ENCODE assay signal across 21 cellular contexts in the genomic region with DNA sequence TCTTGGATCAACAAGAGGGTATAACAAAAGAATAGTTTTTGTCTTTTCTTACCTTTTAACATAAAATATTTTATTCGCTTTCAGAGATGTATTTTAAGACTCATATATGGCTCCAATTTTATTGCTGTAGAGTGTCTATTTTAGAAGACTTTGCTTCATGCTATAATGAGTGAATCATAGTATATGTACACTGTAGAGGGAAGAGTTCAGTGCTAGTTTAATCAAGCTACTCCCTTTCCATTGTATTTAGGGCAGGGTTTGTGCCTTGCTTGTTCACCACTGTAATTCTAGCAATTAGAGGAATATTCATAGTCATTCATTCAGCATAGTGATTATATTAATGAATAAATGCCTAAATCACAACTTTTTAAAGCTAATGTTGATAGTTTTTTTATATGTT.
DNase-seq lines count a peak whose midpoint lies in the region; ATAC-seq and TF ChIP-seq lines count a peak whose summit lies in the region.
"Had no signal": no experiment of that assay in that cellular context is flagged by ENCODE, and none has a peak within 500 bp of the region (broad histone marks: within the 10 kb centered on the region; RNA-seq: fewer than 3 reads in every experiment).

No MANE protein-coding gene starts in this region.

- ATAC-seq in T-helper 17 cell (no peak), esophagus mucosa (peak; percentile 38), mucosa of descending colon (peak; percentile 86), sciatic nerve (no peak), HG03457 (IDR thresholded peaks at IDR 0.05; ENCODE audit: unreplicated experiment) (no peak)

- H3K4me3 Mint-ChIP-seq in T-helper 17 cell: no peak overlapping the region
- H3K4me3 Mint-ChIP-seq: CD4-positive, alpha-beta T cell; HFFc6 had no signal

- H3K4me1 ChIP-seq in mucosa of descending colon (ENCODE audit: low read depth): no peaks in the 10 kb centered on the region
- H3K4me1 ChIP-seq: BLaER1 treated with 17β-estradiol and CSF1 and Interleukin-3, amounts not matched to agents 10 nM and 100 nM had no signal

- H3K27me3 Mint-ChIP-seq in T-helper 17 cell: no peaks in the 10 kb centered on the region
- H3K27me3 Mint-ChIP-seq: CD4-positive, alpha-beta T cell had no signal

- TF ChIP-seq CTCF in mucosa of descending colon (IDR thresholded peaks at IDR 0.05): no peak

- peak overlapping the region; percentile 41 for H3K27ac Mint-ChIP-seq in T-helper 17 cell
- H3K27ac Mint-ChIP-seq: CD4-positive, alpha-beta T cell; HFFc6 had no signal

- H3K4me1 Mint-ChIP-seq in T-helper 17 cell: peaks cover 10% of the 10 kb centered on the region

- H3K4me3 ChIP-seq in mucosa of descending colon: no peak overlapping the region
- H3K4me3 ChIP-seq: BLaER1 treated with 17β-estradiol and CSF1 and Interleukin-3, amounts not matched to agents 10 nM and 100 nM; HAP-1 had no signal

- peaks cover 16% of the 10 kb centered on the region for H3K36me3 Mint-ChIP-seq in T-helper 17 cell (ENCODE audit: low read depth)

- H3K9me3 ChIP-seq in T-helper 17 cell (ENCODE audit: control insufficient read depth, low read length, poor library complexity, severe bottlenecking) (no peaks in the 10 kb centered on the region), mucosa of descending colon (no peaks in the 10 kb centered on the region)
- H3K9me3 ChIP-seq: HAP-1 had no signal

- no peaks in the 10 kb centered on the region for H3K36me3 ChIP-seq in mucosa of descending colon (ENCODE audit: low read depth)

- DNase-seq in EH (ENCODE audit: low read depth) (peak; percentile 21), T-helper 17 cell (no peak), mucosa of descending colon (no peak), posterior vena cava (ENCODE audit: low spot score) (no peak), sciatic nerve (ENCODE audit: low spot score) (no peak), medulla oblongata (ENCODE audit: extremely low spot score) (no peak)
- DNase-seq: AML-193; CD4-positive, alpha-beta T cell; GOT3; HFFc6; Kasumi-1; NCI-H1092 treated with DMSO at 0.1 percent for 48 hours; NCI-H1436; NCI-H187 treated with DMSO at 0.1 percent for 48 hours; NCI-H2171 treated with DMSO at 0.1 percent for 48 hours; NCI-H524 treated with DMSO at 0.1 percent for 48 hours; NCI-H774 had no signal

- intact Hi-C loops in mucosa of descending colon (cut with DNase I, micrococcal nuclease): no loop called here
- intact Hi-C loops in posterior vena cava (cut with DNase I): no loop called here
- intact Hi-C loops in sciatic nerve (cut with DNase I): no loop called here

Comparison
In these comparisons a context has a peak if more than half of its experiments do, and no peak if none do; other contexts are left out.
1. ATAC-seq: peak in esophagus mucosa (single experiment) and mucosa of descending colon (single experiment); none in T-helper 17 cell (single experiment), sciatic nerve (single experiment) and HG03457 (single experiment).